In genomic region chr21:44306926-44307687, GRCh38 we compare ENCODE assay signal across 1 cellular context.
TF ChIP-seq lines count a peak whose summit lies in the region.

No MANE protein-coding gene starts in this region.

TF ChIP-seq in IMR-90, 13 proteins besides CTCF, POLR2A, EP300 and RAD21 (continued from another document):
- no peak for TF ChIP-seq MAZ (IDR thresholded peaks at IDR 0.05; ENCODE audit: borderline replicate concordance, low read depth, low read length)
- TF ChIP-seq ELK1 (IDR thresholded peaks at IDR 0.05; ENCODE audit: borderline replicate concordance, low read depth, low read length): no peak
